ENCODE assay signal across 8 cellular contexts in the genomic region with DNA sequence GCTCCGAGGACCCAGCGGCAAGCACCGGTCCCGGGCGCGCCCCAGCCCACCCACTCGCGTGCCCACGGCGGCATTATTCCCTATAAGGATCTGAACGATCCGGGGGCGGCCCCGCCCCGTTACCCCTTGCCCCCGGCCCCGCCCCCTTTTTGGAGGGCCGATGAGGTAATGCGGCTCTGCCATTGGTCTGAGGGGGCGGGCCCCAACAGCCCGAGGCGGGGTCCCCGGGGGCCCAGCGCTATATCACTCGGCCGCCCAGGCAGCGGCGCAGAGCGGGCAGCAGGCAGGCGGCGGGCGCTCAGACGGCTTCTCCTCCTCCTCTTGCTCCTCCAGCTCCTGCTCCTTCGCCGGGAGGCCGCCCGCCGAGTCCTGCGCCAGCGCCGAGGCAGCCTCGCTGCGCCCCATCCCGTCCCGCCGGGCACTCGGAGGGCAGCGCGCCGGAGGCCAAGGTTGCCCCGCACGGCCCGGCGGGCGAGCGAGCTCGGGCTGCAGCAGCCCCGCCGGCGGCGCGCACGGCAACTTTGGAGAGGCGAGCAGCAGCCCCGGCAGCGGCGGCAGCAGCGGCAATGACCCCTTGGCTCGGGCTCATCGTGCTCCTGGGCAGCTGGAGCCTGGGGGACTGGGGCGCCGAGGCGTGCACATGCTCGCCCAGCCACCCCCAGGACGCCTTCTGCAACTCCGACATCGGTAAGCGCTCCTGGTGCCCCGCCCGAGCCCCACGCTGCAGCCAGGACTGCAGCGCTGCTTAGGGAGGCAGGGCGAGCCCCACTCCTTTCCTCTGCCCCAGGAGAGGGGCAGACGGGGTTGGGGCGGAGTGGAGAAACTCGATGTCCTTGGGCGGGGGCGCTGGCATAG. TPM values are rescaled to one million over a fixed set of nuclear protein-coding genes. Genes with fewer than 3 reads are reported as not detected.
DNase-seq lines count a peak whose midpoint lies in the region; FAIRE-seq and TF ChIP-seq lines count a peak whose summit lies in the region.

A gene (plus strand): TSS at position 270 of the 855 bp plus-strand sequence. CDS start 297 bp downstream, at position 567.

- H3K23ac ChIP-seq in trophoblast cell (ENCODE audit: low read length): no peak within 1 kb of the TSS

- H2BK5ac ChIP-seq in trophoblast cell (ENCODE audit: low read depth, low read length, poor library complexity): peak within 1 kb of the TSS; percentile 17

- peaks cover 21% of the 10 kb centered on the region for H3K79me2 ChIP-seq in trophoblast cell (ENCODE audit: control insufficient read depth, insufficient read depth, low read length, poor library complexity)

- peak within 1 kb of the TSS; percentile 73 for H3K4me2 ChIP-seq in trophoblast cell (ENCODE audit: low read length)

- intact Hi-C loops in ascending aorta (cut with DNase I): loop anchor here (2.0 to 5.0 kb wide), 4 partner anchors 45 to 329 kb away; a partner anchor contains a TSS

- peak within 1 kb of the TSS; percentile 61 for H2AFZ ChIP-seq in trophoblast cell (ENCODE audit: insufficient read depth, low read length, poor library complexity)

- H3K9me3 ChIP-seq in ascending aorta: no peaks in the 10 kb centered on the region
- no peaks in the 10 kb centered on the region for H3K9me3 ChIP-seq in right atrium auricular region
- H3K9me3 ChIP-seq in trophoblast cell (ENCODE audit: insufficient read depth, low read depth, low read length): peaks cover 2% of the 10 kb centered on the region

- H3K27me3 ChIP-seq in ascending aorta (no peaks in the 10 kb centered on the region), right atrium auricular region (no peaks in the 10 kb centered on the region), trophoblast cell (ENCODE audit: insufficient read depth, low read length) (no peaks in the 10 kb centered on the region)

- peaks cover 2% of the 10 kb centered on the region for H3K4me1 Mint-ChIP-seq in activated CD4-positive, alpha-beta memory T cell treated with anti-CD3 and anti-CD28 coated beads, Interleukin-2, amount 10 ng/mL, durations not matched to agents 7 days and 5 days

- H3K27ac ChIP-seq in ascending aorta (peak within 1 kb of the TSS; percentile 75 to 77), right atrium auricular region (peak within 1 kb of the TSS; percentile 92 to 97), trophoblast cell (ENCODE audit: low read depth, low read length) (peak within 1 kb of the TSS; percentile 32)

- H3K4me3 Mint-ChIP-seq in activated CD4-positive, alpha-beta memory T cell treated with anti-CD3 and anti-CD28 coated beads, Interleukin-2, amount 10 ng/mL, durations not matched to agents 7 days and 5 days: no peak within 1 kb of the TSS

- H3K4me3 ChIP-seq in ascending aorta (peak within 1 kb of the TSS; percentile 74 to 91), right atrium auricular region (peak within 1 kb of the TSS; percentile 98 to 100), trophoblast cell (ENCODE audit: low read depth, low read length) (peak within 1 kb of the TSS; percentile 89)

- H2BK120ac ChIP-seq in trophoblast cell (ENCODE audit: insufficient read depth, low read length, poor library complexity): peak within 1 kb of the TSS; percentile 22

- no peak within 1 kb of the TSS for H3K27ac Mint-ChIP-seq in activated CD4-positive, alpha-beta memory T cell treated with anti-CD3 and anti-CD28 coated beads, Interleukin-2, amount 10 ng/mL, durations not matched to agents 7 days and 5 days

- H3K36me3 ChIP-seq in ascending aorta (no peaks in the 10 kb centered on the region), right atrium auricular region (peaks cover 27% of the 10 kb centered on the region), trophoblast cell (ENCODE audit: control insufficient read depth in 1 of 2, insufficient read depth in 2 of 2, low read length in 2 of 2) (peaks cover 20 to 30% of the 10 kb centered on the region in 2 experiments)

- peak within 1 kb of the TSS; percentile 20 for H2BK12ac ChIP-seq in trophoblast cell (ENCODE audit: low read length)

- peak within 1 kb of the TSS; percentile 58 for H4K91ac ChIP-seq in trophoblast cell (ENCODE audit: low read depth, low read length)

- H3K27me3 Mint-ChIP-seq in activated CD4-positive, alpha-beta memory T cell treated with anti-CD3 and anti-CD28 coated beads, Interleukin-2, amount 10 ng/mL, durations not matched to agents 7 days and 5 days: peaks cover 42% of the 10 kb centered on the region

- no CpG with 5 or more reads among the region's 88 CpGs for WGBS in trophoblast cell (ENCODE audit: extremely low coverage, insufficient coverage, insufficient read length)

- H3K36me3 Mint-ChIP-seq in activated CD4-positive, alpha-beta memory T cell treated with anti-CD3 and anti-CD28 coated beads, Interleukin-2, amount 10 ng/mL, durations not matched to agents 7 days and 5 days (ENCODE audit: low read depth): no peaks in the 10 kb centered on the region

- CTCF ChIA-PET in activated CD4-positive, alpha-beta memory T cell treated with anti-CD3 and anti-CD28 coated beads, Interleukin-2, amount 10 ng/mL, durations not matched to agents 7 days and 5 days (lab: Charles Lee): no interaction called here

- H3K14ac ChIP-seq in trophoblast cell (ENCODE audit: low read length): peak within 1 kb of the TSS; percentile 80

- H2AK5ac ChIP-seq in trophoblast cell (ENCODE audit: low read length): peak within 1 kb of the TSS; percentile 2

- H3K4me1 ChIP-seq in ascending aorta: peaks cover 0 to 9% of the 10 kb centered on the region in 2 donors
- peaks cover 0 to 45% of the 10 kb centered on the region in 2 donors for H3K4me1 ChIP-seq in right atrium auricular region
- H3K4me1 ChIP-seq in trophoblast cell (ENCODE audit: control insufficient read depth in 1 of 2, insufficient read depth in 2 of 2, low read length in 2 of 2): peaks cover 17 to 30% of the 10 kb centered on the region in 2 experiments

- H4K8ac ChIP-seq in trophoblast cell (ENCODE audit: low read depth, low read length): peak within 1 kb of the TSS; percentile 55

- peaks cover 21% of the 10 kb centered on the region for H3K79me1 ChIP-seq in trophoblast cell (ENCODE audit: low read length)

- no peak for TF ChIP-seq CTCF in ascending aorta (IDR thresholded peaks at IDR 0.05)
- no peak for TF ChIP-seq CTCF in right atrium auricular region (IDR thresholded peaks at IDR 0.05)

- peak within 1 kb of the TSS; percentile 87 for H3K4ac ChIP-seq in trophoblast cell (ENCODE audit: low read depth, low read length)

- peak within 1 kb of the TSS; percentile 80 for H3K18ac ChIP-seq in trophoblast cell (ENCODE audit: low read length)

- no peaks in the 10 kb centered on the region for H3K9me3 Mint-ChIP-seq in activated CD4-positive, alpha-beta memory T cell treated with anti-CD3 and anti-CD28 coated beads, Interleukin-2, amount 10 ng/mL, durations not matched to agents 7 days and 5 days

- H4K12ac ChIP-seq in trophoblast cell (ENCODE audit: low read depth, low read length): no peak within 1 kb of the TSS

- peak within 1 kb of the TSS; percentile 93 for H3K9ac ChIP-seq in trophoblast cell (ENCODE audit: low read length)

- DNase-seq in A172 (ENCODE audit: low spot score) (peak; percentile 27), HTR-8/SVneo (ENCODE audit: insufficient read length, low spot score) (peak; percentile 48), ascending aorta (ENCODE audit: low spot score in 2 of 2) (peak; percentile 50 to 93), right atrium auricular region (ENCODE audit: low spot score) (peak; percentile 94), trophoblast cell (peak in 1 of 2 donors; percentile 65), SIG-M5 (lab: John Stamatoyannopoulos, UW) (no peak), NCI-H2196 (lab: John Stamatoyannopoulos, UW; ENCODE audit: unreplicated experiment) (no peak)
- no peak for DNase-seq in activated CD4-positive, alpha-beta memory T cell treated with anti-CD3 and anti-CD28 coated beads, Interleukin-2, amount 10 ng/mL, durations not matched to agents 7 days and 5 days

- FAIRE-seq in HTR-8/SVneo (lab: Jason Lieb, UNC): no peak

- POLR2A ChIA-PET in activated CD4-positive, alpha-beta memory T cell treated with anti-CD3 and anti-CD28 coated beads, Interleukin-2, amount 10 ng/mL, durations not matched to agents 7 days and 5 days (lab: Charles Lee): no interaction called here

RNA-seq across cellular contexts. Expression of the gene that starts here (rescaled TPM):
- 9.0 and 17.6 TPM in 2 replicates for total RNA-seq in A172 (2014; rRNA removed; shearing (Covaris generic))
- total RNA-seq in ascending aorta: 394 TPM
- total RNA-seq in right atrium auricular region: 100 to 1,000 TPM; 625 to 711 TPM
- polyA plus RNA-seq in trophoblast cell (2013): 973 and 1,084 TPM in 2 replicates
- not detected for total RNA-seq in activated CD4-positive, alpha-beta memory T cell treated with anti-CD3 and anti-CD28 coated beads, Interleukin-2, amount 10 ng/mL, durations not matched to agents 7 days and 5 days

Comparison
In these comparisons a context has a peak if more than half of its experiments do, and no peak if none do; other contexts are left out.
1. RNA of the gene that starts here (total RNA-seq): 625 to 711 TPM in right atrium auricular region and 394 TPM in ascending aorta (single experiment); 9.0 to 17.6 TPM in A172 and not detected in activated CD4-positive, alpha-beta memory T cell treated with anti-CD3 and anti-CD28 coated beads, Interleukin-2, amount 10 ng/mL, durations not matched to agents 7 days and 5 days; every median in the first group is over 10 times any median in the second.
2. DNase-seq: peak in A172 (single experiment), HTR-8/SVneo (single experiment), ascending aorta (2 of 2) and right atrium auricular region (single experiment); none in SIG-M5 (single experiment), NCI-H2196 (single experiment) and activated CD4-positive, alpha-beta memory T cell treated with anti-CD3 and anti-CD28 coated beads, Interleukin-2, amount 10 ng/mL, durations not matched to agents 7 days and 5 days (single experiment).
3. H3K27ac ChIP-seq: peak in every context shown above with its lines; median percentile 94 in right atrium auricular region; 76 in ascending aorta; 32 in trophoblast cell.
4. Peak in every context shown above with its lines, with median percentiles within 50 percentile points of each other: H3K4me3 ChIP-seq.